ENCODE assay signal across 21 cellular contexts in the genomic region with DNA sequence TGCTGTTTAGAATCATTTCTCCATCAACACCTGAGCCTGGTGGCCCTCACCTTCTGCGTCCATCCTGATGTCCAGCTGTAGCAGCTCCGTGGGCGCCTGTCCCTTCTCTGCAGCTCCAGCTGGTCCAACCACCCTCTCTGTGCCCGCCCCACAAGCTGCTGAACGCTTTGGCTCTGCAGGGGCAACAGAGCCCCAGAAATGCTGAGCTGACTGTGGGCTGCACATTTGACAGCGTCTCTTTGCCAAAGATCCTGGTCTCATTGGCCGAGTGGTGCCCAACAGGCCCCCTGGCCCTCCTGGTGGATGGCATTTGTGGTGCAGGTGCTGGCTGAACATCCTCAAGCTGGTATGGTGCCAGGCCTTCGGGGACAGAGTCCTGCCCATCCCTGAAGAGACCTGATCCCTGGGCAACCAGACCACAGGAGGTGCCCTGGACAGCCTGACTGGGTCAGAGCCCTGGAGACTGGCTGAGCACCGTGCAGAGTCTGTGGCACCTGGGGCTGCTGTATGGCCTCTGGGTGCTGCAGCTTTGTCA. TPM values are rescaled to one million over a fixed set of nuclear protein-coding genes. Genes with fewer than 3 reads are reported as not detected.
DNase-seq lines count a peak whose midpoint lies in the region; TF ChIP-seq lines count a peak whose summit lies in the region.
"Had no signal": no experiment of that assay in that cellular context is flagged by ENCODE, and none has a peak within 500 bp of the region (broad histone marks: within the 10 kb centered on the region; RNA-seq: fewer than 3 reads in every experiment).

No MANE protein-coding gene starts in this region.

- no peak for TF ChIP-seq CTCF in RWPE1 (conservative IDR thresholded peaks at IDR 0.05; ENCODE audit: low read depth)
- peak; percentile 24 for TF ChIP-seq CTCF in liver (IDR thresholded peaks at IDR 0.05; ENCODE audit: low read depth, low read length, missing input control)

- no peak overlapping the region for H3K4me3 ChIP-seq in liver (ENCODE audit: low read depth in 1 of 3, low read length in 3 of 3)
- H3K4me3 ChIP-seq: cardiac muscle cell, MG63, uterus had no signal

- 67% methylated on average over 9 of the region's 9 CpGs for WGBS in liver

- POLR2A ChIA-PET in RWPE1 (lab: Yijun Ruan, JAX; ENCODE audit: low non-redundant PET) = no interaction called here

- CTCF ChIA-PET in RWPE1 (lab: Yijun Ruan, JAX) = interaction anchor here (0.6 to 0.7 kb wide), 2 partner anchors 63 to 287 kb away, joined by 3 read pairs; no protein-coding TSS in a partner anchor

- no peaks in the 10 kb centered on the region for H3K36me3 ChIP-seq in liver (ENCODE audit: control insufficient read depth in 4 of 4, insufficient read depth in 3 of 4, low read depth in 1 of 4, low read length in 3 of 4)
- H3K36me3 ChIP-seq: cardiac muscle cell, MG63, uterus had no signal

- H3K9ac ChIP-seq in liver (ENCODE audit: low read depth in 1 of 2, low read length in 2 of 2) = no peak overlapping the region

- no peak for TF ChIP-seq RAD21 in liver (IDR thresholded peaks at IDR 0.05)

- peaks cover 0 to 2% (median 0%) of the 10 kb centered on the region in 4 donors for H3K27me3 ChIP-seq in liver (ENCODE audit: control insufficient read depth in 4 of 4, insufficient read depth in 4 of 4, low read length in 3 of 4)
- H3K27me3 ChIP-seq: uterus had no signal

- H3K4me1 ChIP-seq in liver (ENCODE audit: control insufficient read depth in 4 of 4, insufficient read depth in 4 of 4, low read length in 3 of 4) = no peaks in the 10 kb centered on the region
- H3K4me1 ChIP-seq: uterus had no signal

- H3K27ac ChIP-seq in RWPE1 = no peak overlapping the region
- no peak overlapping the region for H3K27ac ChIP-seq in liver (ENCODE audit: low read depth in 1 of 2, low read length in 2 of 2)
- H3K27ac ChIP-seq: cardiac muscle cell, uterus had no signal

- no peaks in the 10 kb centered on the region for H3K9me3 ChIP-seq in liver (ENCODE audit: control insufficient read depth in 4 of 4, low read length in 3 of 4)
- H3K9me3 ChIP-seq: uterus had no signal

- peak; percentile 25 for DNase-seq in activated CD8-positive, alpha-beta memory T cell treated with anti-CD3 and anti-CD28 coated beads, Interleukin-2, amount 50 U/mL, for 48 hours
- DNase-seq in activated CD8-positive, alpha-beta memory T cell treated with anti-CD3 and anti-CD28 coated beads for 24 hours = no peak
- peak; percentile 21 for DNase-seq in RWPE1 (ENCODE audit: low spot score)
- peak; percentile 20 for DNase-seq in ureter (ENCODE audit: low spot score)
- DNase-seq in effector CD8-positive, alpha-beta T cell (lab: John Stamatoyannopoulos, UW) = no peak
- no peak for DNase-seq in T1000 (lab: John Stamatoyannopoulos, UW)
- DNase-seq in NCI-H1048 (lab: John Stamatoyannopoulos, UW) = no peak
- DNase-seq: activated CD4-positive, alpha-beta T cell treated with anti-CD3 and anti-CD28 coated beads, Interleukin-2, amount 50 U/mL, for 48 hours; activated naive CD8-positive, alpha-beta T cell treated with anti-CD3 and anti-CD28 coated beads, Interleukin-2, amount 10 ng/mL, durations not matched to agents 7 days and 5 days; activated T-cell treated with anti-CD3 and anti-CD28 coated beads, Interleukin-2, amount 50 U/mL, for 72 hours; CD8-positive, alpha-beta memory T cell; foreskin fibroblast; left cardiac atrium; MG63; NCI-H187 treated with DMSO at 0.1 percent for 48 hours; NCI-H510A treated with DMSO at 0.1 percent for 48 hours; posterior cingulate gyrus; stimulated activated naive B cell treated with anti-CD40 and anti-IgM and Interleukin-4, amounts not matched to agents 10 μg/mL and 1 μg/mL and 100 μg/mL, for 72 hours; uterus had no signal

TF ChIP-seq in liver, 16 proteins besides CTCF, POLR2A, EP300 and RAD21:
- no peak for TF ChIP-seq EGR1 (IDR thresholded peaks at IDR 0.05; ENCODE audit: low read depth in 2 of 2)
- peak; percentile 16 for TF ChIP-seq SP1 (IDR thresholded peaks at IDR 0.05)

RNA-seq across cellular contexts. Expression of a gene that starts 25.3 kb away (rescaled TPM):
- 1 to 10 TPM; 3.8 to 5.9 TPM for total RNA-seq in liver
- polyA plus RNA-seq in liver = 1 to 10 TPM; 1.3 to 1.4 TPM
- 10.9 TPM for total RNA-seq in ureter

Comparison
In these comparisons a context has a peak if more than half of its experiments do, and no peak if none do; other contexts are left out.
1. DNase-seq: peak in activated CD8-positive, alpha-beta memory T cell treated with anti-CD3 and anti-CD28 coated beads, Interleukin-2, amount 50 U/mL, for 48 hours (single experiment), RWPE1 (single experiment) and ureter (single experiment); none in activated CD8-positive, alpha-beta memory T cell treated with anti-CD3 and anti-CD28 coated beads for 24 hours (single experiment), effector CD8-positive, alpha-beta T cell (single experiment), T1000 (single experiment) and NCI-H1048 (single experiment).